In the genomic region with DNA sequence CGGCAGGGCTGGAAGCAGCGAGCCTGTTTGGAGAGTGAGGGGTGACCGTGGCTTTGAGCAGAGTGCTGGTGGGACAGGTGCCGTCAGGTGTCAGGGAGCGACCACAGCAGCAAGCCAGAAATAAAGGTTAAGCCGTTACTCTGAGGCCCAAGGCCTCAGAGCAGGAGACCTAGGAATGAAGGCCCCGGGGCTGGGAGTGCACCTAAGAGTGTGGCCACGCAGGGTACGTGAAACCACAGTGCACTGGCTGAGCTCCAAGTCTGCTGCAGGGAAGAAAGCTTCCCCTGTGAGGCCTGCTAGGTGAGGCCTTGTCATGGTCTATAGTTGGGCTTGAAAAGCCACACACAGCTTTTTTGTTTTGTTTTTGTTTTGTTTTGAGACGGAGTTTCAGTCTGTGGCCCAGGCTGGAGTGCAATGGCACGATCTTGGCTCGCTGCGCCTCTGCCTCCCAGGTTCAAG, we compare ENCODE assay signal across 10 cellular contexts. TPM values are rescaled to one million over a fixed set of nuclear protein-coding genes. Genes with fewer than 3 reads are reported as not detected.
A peak's percentile ranks its signal among the peaks of the same experiment; 100 is the strongest.
DNase-seq lines count a peak whose midpoint lies in the region; ATAC-seq and TF ChIP-seq lines count a peak whose summit lies in the region.
"Had no signal": no experiment of that assay in that cellular context is flagged by ENCODE, and none has a peak within 500 bp of the region (broad histone marks: within the 10 kb centered on the region; RNA-seq: fewer than 3 reads in every experiment).

No MANE protein-coding gene starts in this region.

- ATAC-seq in HG03025 (IDR thresholded peaks at IDR 0.05; ENCODE audit: low FRiP score, unreplicated experiment) = peak; percentile 85
- ATAC-seq in effector memory CD8-positive, alpha-beta T cell (replicated peaks) = peak; percentile 100
- no peak for ATAC-seq in HG02678 (IDR thresholded peaks at IDR 0.05; ENCODE audit: unreplicated experiment)
- ATAC-seq in HG03095 (IDR thresholded peaks at IDR 0.05; ENCODE audit: unreplicated experiment) = no peak
- no peak for ATAC-seq in GM18907 (IDR thresholded peaks at IDR 0.05; ENCODE audit: unreplicated experiment)

- TF ChIP-seq CTCF in type B pancreatic cell (conservative IDR thresholded peaks at IDR 0.05) = no peak

- H3K4me3 Mint-ChIP-seq in activated CD4-positive, alpha-beta memory T cell treated with anti-CD3 and anti-CD28 coated beads, Interleukin-2, amount 10 ng/mL, durations not matched to agents 7 days and 5 days = peak overlapping the region; percentile 21
- peak overlapping the region; percentile 56 to 57 for H3K4me3 Mint-ChIP-seq in effector memory CD8-positive, alpha-beta T cell
- no peak overlapping the region for H3K4me3 Mint-ChIP-seq in type B pancreatic cell

- POLR2A ChIA-PET in activated CD4-positive, alpha-beta memory T cell treated with anti-CD3 and anti-CD28 coated beads, Interleukin-2, amount 10 ng/mL, durations not matched to agents 7 days and 5 days (lab: Charles Lee) = interaction anchor here (1.0 to 2.3 kb wide), 13 partner anchors 8 to 433 kb away, joined by 3 to 9 read pairs (median 4); partner anchors contain the start of genes CLUAP1, NAA60, NLRC3 and ZNF174

- H3K36me3 Mint-ChIP-seq in activated CD4-positive, alpha-beta memory T cell treated with anti-CD3 and anti-CD28 coated beads, Interleukin-2, amount 10 ng/mL, durations not matched to agents 7 days and 5 days (ENCODE audit: low read depth) = peaks cover 66% of the 10 kb centered on the region
- H3K36me3 Mint-ChIP-seq in effector memory CD8-positive, alpha-beta T cell (ENCODE audit: insufficient read depth) = peaks cover 30% of the 10 kb centered on the region
- peaks cover 32% of the 10 kb centered on the region for H3K36me3 Mint-ChIP-seq in type B pancreatic cell

- peak; percentile 81 for DNase-seq in activated CD4-positive, alpha-beta memory T cell treated with anti-CD3 and anti-CD28 coated beads, Interleukin-2, amount 10 ng/mL, durations not matched to agents 7 days and 5 days
- peak; percentile 64 to 74 (median 66) for DNase-seq in effector memory CD8-positive, alpha-beta T cell
- peak; percentile 41 to 61 for DNase-seq in stimulated activated CD8-positive, alpha-beta memory T cell treated with anti-CD3 and anti-CD28 coated beads, Interleukin-2, amount 100 ng/mL, for 48 hours (ENCODE audit: low read depth in 2 of 2)
- DNase-seq in type B pancreatic cell (ENCODE audit: extremely low spot score, unreplicated experiment) = no peak

- peak overlapping the region; percentile 80 for H3K27ac Mint-ChIP-seq in activated CD4-positive, alpha-beta memory T cell treated with anti-CD3 and anti-CD28 coated beads, Interleukin-2, amount 10 ng/mL, durations not matched to agents 7 days and 5 days
- peak overlapping the region; percentile 91 for H3K27ac Mint-ChIP-seq in effector memory CD8-positive, alpha-beta T cell
- no peak overlapping the region for H3K27ac Mint-ChIP-seq in type B pancreatic cell

- H3K9me3 Mint-ChIP-seq in activated CD4-positive, alpha-beta memory T cell treated with anti-CD3 and anti-CD28 coated beads, Interleukin-2, amount 10 ng/mL, durations not matched to agents 7 days and 5 days = no peaks in the 10 kb centered on the region
- no peaks in the 10 kb centered on the region for H3K9me3 Mint-ChIP-seq in effector memory CD8-positive, alpha-beta T cell
- H3K9me3 Mint-ChIP-seq in type B pancreatic cell = no peaks in the 10 kb centered on the region

- H3K27me3 Mint-ChIP-seq in activated CD4-positive, alpha-beta memory T cell treated with anti-CD3 and anti-CD28 coated beads, Interleukin-2, amount 10 ng/mL, durations not matched to agents 7 days and 5 days = no peaks in the 10 kb centered on the region
- H3K27me3 Mint-ChIP-seq in effector memory CD8-positive, alpha-beta T cell = no peaks in the 10 kb centered on the region
- no peaks in the 10 kb centered on the region for H3K27me3 Mint-ChIP-seq in type B pancreatic cell

- H3K4me1 Mint-ChIP-seq in activated CD4-positive, alpha-beta memory T cell treated with anti-CD3 and anti-CD28 coated beads, Interleukin-2, amount 10 ng/mL, durations not matched to agents 7 days and 5 days = peaks cover 70% of the 10 kb centered on the region
- H3K4me1 Mint-ChIP-seq in effector memory CD8-positive, alpha-beta T cell (ENCODE audit: low read depth in 2 of 2) = peaks cover 26 to 30% of the 10 kb centered on the region in 2 donors
- H3K4me1 Mint-ChIP-seq in type B pancreatic cell (ENCODE audit: unreplicated experiment) = no peaks in the 10 kb centered on the region

- CTCF ChIA-PET in activated CD4-positive, alpha-beta memory T cell treated with anti-CD3 and anti-CD28 coated beads, Interleukin-2, amount 10 ng/mL, durations not matched to agents 7 days and 5 days (lab: Charles Lee) = interaction anchor here (1.7 to 3.8 kb wide), 2 partner anchors 9 to 17 kb away, joined by 7 to 21 read pairs; partner anchors contain the start of gene CLUAP1

RNA-seq across cellular contexts. Expression of gene CLUAP1, which starts 8.7 kb away (rescaled TPM):
- 10 to 100 TPM; 21.9 to 24.1 TPM for total RNA-seq in activated CD4-positive, alpha-beta memory T cell treated with anti-CD3 and anti-CD28 coated beads, Interleukin-2, amount 10 ng/mL, durations not matched to agents 7 days and 5 days
- 20.5 and 35.9 TPM in 2 replicates for total RNA-seq in type B pancreatic cell (ENCODE audit: low replicate concordance)

RNA-seq across cellular contexts. Expression of gene C16orf90, which starts 14.2 kb away (rescaled TPM):
- not detected for total RNA-seq in activated CD4-positive, alpha-beta memory T cell treated with anti-CD3 and anti-CD28 coated beads, Interleukin-2, amount 10 ng/mL, durations not matched to agents 7 days and 5 days
- not detected in 2 replicates for total RNA-seq in type B pancreatic cell (ENCODE audit: low replicate concordance)
- total RNA-seq: astrocyte, lower leg skin had no signal

Comparison
In these comparisons a context has a peak if more than half of its experiments do, and no peak if none do; other contexts are left out.
1. ATAC-seq: peak in HG03025 (single experiment) and effector memory CD8-positive, alpha-beta T cell (single experiment); none in HG02678 (single experiment), HG03095 (single experiment) and GM18907 (single experiment).